25 cellular contexts compared by ENCODE assay signal in genomic region chr19:51143486-51143885, GRCh38. TPM values are rescaled to one million over a fixed set of nuclear protein-coding genes. Genes with fewer than 3 reads are reported as not detected.
"Had no signal": no experiment of that assay in that cellular context is flagged by ENCODE, and none has a peak within 500 bp of the region (broad histone marks: within the 10 kb centered on the region; RNA-seq: fewer than 3 reads in every experiment).

No MANE protein-coding gene starts in this region.

- H3K4me3 Mint-ChIP-seq: activated CD8-positive, alpha-beta T cell treated with anti-CD3 and anti-CD28 coated beads, Interleukin-2, amount 10 ng/mL, durations not matched to agents 7 days and 5 days; activated naive CD8-positive, alpha-beta T cell treated with anti-CD3 and anti-CD28 coated beads, Interleukin-2, amount 10 ng/mL, durations not matched to agents 7 days and 5 days; activated T-cell treated with anti-CD3 and anti-CD28 coated beads, Interleukin-2, amount 50 U/mL, for 24 hours; neural crest cell; stimulated activated naive CD8-positive, alpha-beta T cell treated with anti-CD3 and anti-CD28 coated beads, Interleukin-15, amount 100 ng/mL, for 72 hours had no signal

- H3K9me3 Mint-ChIP-seq: activated naive CD8-positive, alpha-beta T cell treated with anti-CD3 and anti-CD28 coated beads, Interleukin-2, amount 10 ng/mL, durations not matched to agents 7 days and 5 days; activated T-cell treated with anti-CD3 and anti-CD28 coated beads, Interleukin-2, amount 50 U/mL, for 24 hours; activated T-helper 2 cell treated with anti-CD3 and anti-CD28 coated beads, Interferon-gamma antibody, Interleukin-2, Interleukin-4, amounts not matched to agents 10 μg/mL and 5 μg/mL and 100 μg/mL, durations not matched to agents 14 hours and 24 hours and 36 hours; neural crest cell; stimulated activated naive CD8-positive, alpha-beta T cell treated with anti-CD3 and anti-CD28 coated beads, Interleukin-15, amount 100 ng/mL, for 72 hours had no signal

- H3K27ac Mint-ChIP-seq: activated CD8-positive, alpha-beta T cell treated with anti-CD3 and anti-CD28 coated beads, Interleukin-2, amount 10 ng/mL, durations not matched to agents 7 days and 5 days; activated naive CD8-positive, alpha-beta T cell treated with anti-CD3 and anti-CD28 coated beads, Interleukin-2, amount 10 ng/mL, durations not matched to agents 7 days and 5 days; activated T-cell treated with anti-CD3 and anti-CD28 coated beads, Interleukin-2, amount 50 U/mL, for 24 hours; activated T-helper 2 cell treated with anti-CD3 and anti-CD28 coated beads, Interferon-gamma antibody, Interleukin-2, Interleukin-4, amounts not matched to agents 10 μg/mL and 5 μg/mL and 100 μg/mL, durations not matched to agents 14 hours and 24 hours and 36 hours had no signal

- H3K36me3 Mint-ChIP-seq: activated naive CD8-positive, alpha-beta T cell treated with anti-CD3 and anti-CD28 coated beads, Interleukin-2, amount 10 ng/mL, durations not matched to agents 7 days and 5 days had no signal

- ATAC-seq: activated CD8-positive, alpha-beta T cell treated with anti-CD3 and anti-CD28 coated beads, Interleukin-2, amount 10 ng/mL, durations not matched to agents 7 days and 5 days; foreskin keratinocyte; mucosa of descending colon; psoas muscle; SK-N-SH treated with all-trans-retinoic acid at 6 μM for 48 hours; stimulated activated naive CD8-positive, alpha-beta T cell treated with anti-CD3 and anti-CD28 coated beads, Interleukin-15, amount 100 ng/mL, for 72 hours had no signal

- H3K27me3 Mint-ChIP-seq: activated T-cell treated with anti-CD3 and anti-CD28 coated beads, Interleukin-2, amount 50 U/mL, for 24 hours; stimulated activated naive CD8-positive, alpha-beta T cell treated with anti-CD3 and anti-CD28 coated beads, Interleukin-15, amount 100 ng/mL, for 72 hours had no signal

- DNase-seq: activated CD4-positive, alpha-beta T cell treated with anti-CD3 and anti-CD28 coated beads for 1 hour; activated CD4-positive, alpha-beta T cell treated with anti-CD3 and anti-CD28 coated beads, Interleukin-2, amount 50 U/mL, for 1 hour; activated CD8-positive, alpha-beta T cell treated with anti-CD3 and anti-CD28 coated beads, Interleukin-2, amount 10 ng/mL, durations not matched to agents 7 days and 5 days; activated naive CD4-positive, alpha-beta T cell treated with Interleukin-2 at 50 U/mL for 16 hours; activated naive CD8-positive, alpha-beta T cell treated with anti-CD3 and anti-CD28 coated beads, Interleukin-2, amount 10 ng/mL, durations not matched to agents 7 days and 5 days; activated T-cell treated with anti-CD3 and anti-CD28 coated beads, Interleukin-2, amount 50 U/mL, for 24 hours; amniotic stem cell; cerebellar nuclear complex; cortex of kidney; foreskin keratinocyte; kidney glomerular epithelial cell; left lung; mammary epithelial cell; ovary; psoas muscle; stimulated activated CD4-positive, alpha-beta T cell treated with anti-CD3 and anti-CD28 coated beads, Interleukin-1b, Interleukin-23, amount 100 ng/mL, for 48 hours; stimulated activated naive CD8-positive, alpha-beta T cell treated with anti-CD3 and anti-CD28 coated beads, Interleukin-15, amount 100 ng/mL, for 72 hours; tibial artery had no signal

RNA-seq across cellular contexts. Expression of gene SIGLEC7, which starts 1.4 kb away (rescaled TPM):
- total RNA-seq: activated CD8-positive, alpha-beta T cell treated with anti-CD3 and anti-CD28 coated beads, Interleukin-2, amount 10 ng/mL, durations not matched to agents 7 days and 5 days; activated T-helper 2 cell treated with anti-CD3 and anti-CD28 coated beads, Interferon-gamma antibody, Interleukin-2, Interleukin-4, amounts not matched to agents 10 μg/mL and 5 μg/mL and 100 μg/mL, durations not matched to agents 14 hours and 24 hours and 36 hours; bronchial epithelial cell; foreskin keratinocyte; glomerular endothelial cell; mammary epithelial cell; neural crest cell; T-helper 2 cell treated with Interferon-gamma antibody and Interleukin-4, amounts not matched to agents 100 ng/mL and 5 ng/mL, for 36 hours had no signal
- polyA plus RNA-seq: foreskin keratinocyte, mammary epithelial cell had no signal

RNA-seq across cellular contexts. Expression of gene SIGLEC9, which starts 18.8 kb away (rescaled TPM):
- total RNA-seq: bronchial epithelial cell, foreskin keratinocyte, glomerular endothelial cell, mammary epithelial cell, neural crest cell had no signal
- polyA plus RNA-seq: foreskin keratinocyte, mammary epithelial cell had no signal
